In genomic region chr14:51653855-51654548, GRCh38 we compare ENCODE assay signal across 9 cellular contexts. TPM values are rescaled to one million over a fixed set of nuclear protein-coding genes. Genes with fewer than 3 reads are reported as not detected.
DNase-seq lines count a peak whose midpoint lies in the region; ATAC-seq and TF ChIP-seq lines count a peak whose summit lies in the region.
"Had no signal": no experiment of that assay in that cellular context is flagged by ENCODE, and none has a peak within 500 bp of the region (broad histone marks: within the 10 kb centered on the region; RNA-seq: fewer than 3 reads in every experiment).

No MANE protein-coding gene starts in this region.

- H3K9me3 ChIP-seq in left lung = no peaks in the 10 kb centered on the region
- H3K9me3 ChIP-seq in thyroid gland = no peaks in the 10 kb centered on the region

- no peak for ATAC-seq in left lung
- ATAC-seq in GM21526 (IDR thresholded peaks at IDR 0.05; ENCODE audit: low FRiP score, unreplicated experiment) = no peak
- no peak for ATAC-seq in activated naive CD4-positive, alpha-beta T cell treated with anti-CD3 and anti-CD28 coated beads, Interleukin-2, amount 50 U/mL, for 72 hours

- H3K27me3 Mint-ChIP-seq in T-helper 1 cell treated with Interleukin-12 subunit alpha and Interleukin-12 subunit beta and Interleukin-4 antibody, amounts not matched to agents 30 μg/mL and 1 μg/mL, for 36 hours (ENCODE audit: low read depth) = peaks cover 20% of the 10 kb centered on the region

- peaks cover 19% of the 10 kb centered on the region for H3K4me1 Mint-ChIP-seq in T-helper 1 cell treated with Interleukin-12 subunit alpha and Interleukin-12 subunit beta and Interleukin-4 antibody, amounts not matched to agents 30 μg/mL and 1 μg/mL, for 36 hours (ENCODE audit: low read depth)

- H3K27ac Mint-ChIP-seq in T-helper 1 cell treated with Interleukin-12 subunit alpha and Interleukin-12 subunit beta and Interleukin-4 antibody, amounts not matched to agents 30 μg/mL and 1 μg/mL, for 36 hours = no peak overlapping the region
- H3K27ac Mint-ChIP-seq in activated naive CD4-positive, alpha-beta T cell treated with anti-CD3 and anti-CD28 coated beads, Interleukin-2, amount 50 U/mL, for 72 hours = no peak overlapping the region

- WGBS in thyroid gland, 2 donors = 75 to 89% methylated on average over 5 of the region's 5 CpGs

- H3K27ac ChIP-seq in left lung (peak overlapping the region in 1 of 2 donors; percentile 93), thyroid gland (peak overlapping the region in 2 of 3 donors; percentile 94 to 97)

- intact Hi-C loops in left lung (cut with DNase I) = no loop called here
- intact Hi-C loops in thyroid gland (cut with DNase I) = loop anchor here (5.0 kb wide), 1 partner anchor 123 kb away; no protein-coding TSS in a partner anchor

- TF ChIP-seq CTCF in left lung (IDR thresholded peaks at IDR 0.05) (no peak), thyroid gland (IDR thresholded peaks at IDR 0.05) (no peak)

- peak overlapping the region; percentile 5 for H3K4me3 Mint-ChIP-seq in T-helper 1 cell treated with Interleukin-12 subunit alpha and Interleukin-12 subunit beta and Interleukin-4 antibody, amounts not matched to agents 30 μg/mL and 1 μg/mL, for 36 hours

- peaks cover 0 to 24% of the 10 kb centered on the region in 2 donors for H3K27me3 ChIP-seq in left lung
- H3K27me3 ChIP-seq in thyroid gland = no peaks in the 10 kb centered on the region

- DNase-seq in T-helper 1 cell (no peak), astrocyte of the hippocampus (ENCODE audit: low read depth, low spot score) (peak; percentile 36), left lung (no peak), thyroid gland (no peak)
- no peak for DNase-seq in activated naive CD4-positive, alpha-beta T cell (lab: John Stamatoyannopoulos, UW)
- no peak for DNase-seq in activated naive CD4-positive, alpha-beta T cell treated with anti-CD3 and anti-CD28 coated beads, Interleukin-2, amount 50 U/mL, for 72 hours (ENCODE audit: low spot score in 2 of 2)
- DNase-seq: stimulated activated CD4-positive, alpha-beta T cell treated with anti-CD3 and anti-CD28 coated beads, Interleukin-12 subunit alpha, Interleukin-12 subunit beta, amount 100 ng/mL, for 4 hours had no signal

- H3K36me3 ChIP-seq in left lung = no peaks in the 10 kb centered on the region
- no peaks in the 10 kb centered on the region for H3K36me3 ChIP-seq in thyroid gland

- peaks cover 4 to 15% of the 10 kb centered on the region in 2 donors for H3K4me1 ChIP-seq in left lung
- H3K4me1 ChIP-seq in thyroid gland = no peaks in the 10 kb centered on the region

- no peaks in the 10 kb centered on the region for H3K9me3 Mint-ChIP-seq in T-helper 1 cell treated with Interleukin-12 subunit alpha and Interleukin-12 subunit beta and Interleukin-4 antibody, amounts not matched to agents 30 μg/mL and 1 μg/mL, for 36 hours
- H3K9me3 Mint-ChIP-seq in activated naive CD4-positive, alpha-beta T cell treated with anti-CD3 and anti-CD28 coated beads, Interleukin-2, amount 50 U/mL, for 72 hours = no peaks in the 10 kb centered on the region

- H3K4me3 ChIP-seq in left lung (peak overlapping the region; percentile 88 to 89), thyroid gland (replicated peaks in 1 of 3) (no peak overlapping the region)

- no peaks in the 10 kb centered on the region for H3K36me3 Mint-ChIP-seq in T-helper 1 cell treated with Interleukin-12 subunit alpha and Interleukin-12 subunit beta and Interleukin-4 antibody, amounts not matched to agents 30 μg/mL and 1 μg/mL, for 36 hours (ENCODE audit: low read depth)
- no peaks in the 10 kb centered on the region for H3K36me3 Mint-ChIP-seq in activated naive CD4-positive, alpha-beta T cell treated with anti-CD3 and anti-CD28 coated beads, Interleukin-2, amount 50 U/mL, for 72 hours

- no peak for TF ChIP-seq POLR2A in thyroid gland (IDR thresholded peaks at IDR 0.05)

RNA-seq across cellular contexts. Expression of gene FRMD6, which starts 2.3 kb away (rescaled TPM):
- 10 to 100 TPM; 19.8 to 21.2 TPM for total RNA-seq in left lung
- 10 to 100 TPM; 17.8 to 36.8 (median 25.8) TPM for total RNA-seq in thyroid gland
- 1 to 10 TPM; 6.3 to 6.5 TPM for total RNA-seq in activated naive CD4-positive, alpha-beta T cell treated with anti-CD3 and anti-CD28 coated beads, Interleukin-2, amount 50 U/mL, for 72 hours

Comparison
In these comparisons a context has a peak if more than half of its experiments do, and no peak if none do; other contexts are left out.
1. H3K4me3 ChIP-seq: peak in left lung (2 of 2); none in thyroid gland (0 of 3).